ENCODE assay signal across 18 cellular contexts in the genomic region with DNA sequence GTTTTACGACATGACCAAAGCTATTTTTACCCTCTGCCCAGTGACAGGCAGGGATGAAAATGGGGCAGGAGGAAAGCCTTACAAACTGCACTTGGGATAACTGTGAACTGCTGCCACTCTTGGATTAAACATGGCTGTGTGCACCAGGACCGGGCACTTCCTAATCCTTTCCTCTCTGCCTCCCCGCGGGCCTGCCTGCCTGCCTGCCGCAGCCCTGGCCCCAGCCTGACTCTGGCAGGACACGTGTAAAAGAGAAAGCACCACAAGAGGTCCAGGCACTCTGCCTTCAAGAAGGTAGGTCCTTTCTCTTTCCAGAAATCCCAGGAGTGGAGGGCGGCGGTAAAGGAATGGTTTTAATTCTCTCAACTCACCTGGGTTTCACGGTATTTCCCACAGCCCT. TPM values are rescaled to one million over a fixed set of nuclear protein-coding genes. Genes with fewer than 3 reads are reported as not detected.
A peak's percentile ranks its signal among the peaks of the same experiment; 100 is the strongest.
DNase-seq lines count a peak whose midpoint lies in the region; ATAC-seq and TF ChIP-seq lines count a peak whose summit lies in the region.
"Had no signal": no experiment of that assay in that cellular context is flagged by ENCODE, and none has a peak within 500 bp of the region (broad histone marks: within the 10 kb centered on the region; RNA-seq: fewer than 3 reads in every experiment).

No MANE protein-coding gene starts in this region.

- WGBS in IMR-90 (ENCODE audit: extremely low coverage in 2 of 2, insufficient read length in 1 of 2), 2 experiments, result no CpG with 5 or more reads among the region's 9 CpGs
- WGBS in esophagus muscularis mucosa, result 52% methylated on average over 9 of the region's 9 CpGs
- WGBS in ovary, 3 donors, result 29 to 41% (median 30%) methylated on average over 9 of the region's 9 CpGs

- H2AK5ac ChIP-seq in IMR-90 (ENCODE audit: low read depth, low read length), result no peak overlapping the region

- ATAC-seq in IMR-90 (ENCODE audit: low read depth) (no peak), omental fat pad (ENCODE audit: low FRiP score) (no peak), GM18502 (IDR thresholded peaks at IDR 0.05; ENCODE audit: poor library complexity, unreplicated experiment) (no peak)
- ATAC-seq: left lobe of liver had no signal

- dilution Hi-C loops in IMR-90 (cut with HindIII; ENCODE audit: low sequenced_read_pairs, unreplicated experiment), result no loop called here

- H3K9me3 ChIP-seq in IMR-90 (ENCODE audit: control insufficient read depth, insufficient read depth, low read length) (no peaks in the 10 kb centered on the region), esophagus muscularis mucosa (no peaks in the 10 kb centered on the region), ovary (no peaks in the 10 kb centered on the region), uterus (no peaks in the 10 kb centered on the region), breast epithelium (no peaks in the 10 kb centered on the region)
- H3K9me3 ChIP-seq: vagina had no signal

- peak overlapping the region; percentile 1; the same call in 1 of the 2 replicates for H3K27ac ChIP-seq in IMR-90 (ENCODE audit: insufficient read depth, low read length)
- peak overlapping the region; percentile 38 to 93 (median 66) for H3K27ac ChIP-seq in esophagus muscularis mucosa (replicated peaks in 1 of 4)
- peak overlapping the region in 1 of 2 donors; percentile 53 for H3K27ac ChIP-seq in ovary
- peak overlapping the region; percentile 95 to 99 for H3K27ac ChIP-seq in uterus
- peak overlapping the region in 1 of 2 donors; percentile 30 for H3K27ac ChIP-seq in breast epithelium
- H3K27ac ChIP-seq: coronary artery, KMS-11, vagina had no signal

- no peak overlapping the region for H4K8ac ChIP-seq in IMR-90 (ENCODE audit: low read depth in 2 of 2, low read length in 2 of 2)

- H2BK120ac ChIP-seq in IMR-90 (ENCODE audit: low read depth, low read length), result peak overlapping the region; percentile 35; the same call in 1 of the 2 replicates

- H3K56ac ChIP-seq in IMR-90 (ENCODE audit: extremely low read depth, insufficient read depth, low read length), result no peak overlapping the region

- H3K36me3 ChIP-seq in IMR-90 (ENCODE audit: control insufficient read depth, insufficient read depth, low read length), result peaks cover 13% of the 10 kb centered on the region
- H3K36me3 ChIP-seq in esophagus muscularis mucosa, result no peaks in the 10 kb centered on the region
- H3K36me3 ChIP-seq in ovary, result no peaks in the 10 kb centered on the region
- no peaks in the 10 kb centered on the region for H3K36me3 ChIP-seq in uterus
- H3K36me3 ChIP-seq in breast epithelium, result no peaks in the 10 kb centered on the region
- H3K36me3 ChIP-seq: vagina had no signal

- 0 out of 2 replicates have a peak overlapping the region, but pooled peaks have one; percentile 5 for H4K5ac ChIP-seq in IMR-90 (ENCODE audit: low read depth, low read length)

- in situ Hi-C loops in IMR-90 (cut with MboI; ENCODE audit: low sequenced_read_pairs), result loop anchor here (25.0 kb wide), 1 partner anchor 1018 kb away; no protein-coding TSS in a partner anchor

- no TSS peak for BruUV-seq in IMR-90 (replicated peaks; lab: Mats Ljungman, UMichigan)

- TF ChIP-seq EP300 in esophagus muscularis mucosa (IDR thresholded peaks at IDR 0.05), result no peak
- no peak for TF ChIP-seq EP300 in ovary (IDR thresholded peaks at IDR 0.05)

- intact Hi-C loops in IMR-90 (cut with micrococcal nuclease) (no loop called here), esophagus muscularis mucosa (cut with DNase I) (no loop called here), ovary (cut with DNase I) (no loop called here), uterus (cut with DNase I; ENCODE audit: low total_unique reads) (no loop called here), breast epithelium (cut with DNase I; ENCODE audit: low total_unique reads) (no loop called here)

- peak overlapping the region; percentile 3 for H2AFZ ChIP-seq in IMR-90 (replicated peaks; ENCODE audit: low read length, poor library complexity)

- no peak overlapping the region for H4K91ac ChIP-seq in IMR-90 (ENCODE audit: insufficient read depth, low read depth, low read length)

- H2BK5ac ChIP-seq in IMR-90 (ENCODE audit: low read depth, low read length, poor library complexity, severe bottlenecking), result no peak overlapping the region

- peaks cover 16 to 77% of the 10 kb centered on the region in 2 experiments for H3K79me1 ChIP-seq in IMR-90 (ENCODE audit: low read depth in 1 of 2, low read length in 2 of 2)

- peak overlapping the region; percentile 4; the same call in 1 of the 2 replicates for H3K18ac ChIP-seq in IMR-90 (ENCODE audit: low read depth, low read length)

- H3K14ac ChIP-seq in IMR-90 (replicated peaks; ENCODE audit: low read depth, low read length), result peak overlapping the region; percentile 22; the same call in 1 of the 2 replicates

- H3K4me2 ChIP-seq in IMR-90 (ENCODE audit: low read depth, low read length), result peak overlapping the region; percentile 73
- H3K4me2 ChIP-seq: KMS-11 had no signal

- no peak for TF ChIP-seq CTCF in IMR-90 (conservative IDR thresholded peaks at IDR 0.05; ENCODE audit: low read depth, low read length)
- TF ChIP-seq CTCF in esophagus muscularis mucosa (IDR thresholded peaks at IDR 0.05), result no peak
- TF ChIP-seq CTCF in ovary (IDR thresholded peaks at IDR 0.05), result no peak
- TF ChIP-seq CTCF in uterus (IDR thresholded peaks at IDR 0.05), result no peak
- TF ChIP-seq CTCF in omental fat pad (IDR thresholded peaks at IDR 0.05), result no peak
- TF ChIP-seq CTCF in breast epithelium (IDR thresholded peaks at IDR 0.05), result no peak

- peak overlapping the region; percentile 48; the same call in 1 of the 2 replicates for H3K23ac ChIP-seq in IMR-90 (ENCODE audit: low read depth, low read length)

- peaks cover 20% of the 10 kb centered on the region for H3K9me1 ChIP-seq in IMR-90 (ENCODE audit: insufficient read depth, low read length)

- DNase-seq in IMR-90 (no peak), esophagus muscularis mucosa (ENCODE audit: extremely low spot score) (no peak), ovary (peak in 2 of 5 donors; percentile 38 to 58), uterus (peak in 1 of 2 donors; percentile 27), omental fat pad (ENCODE audit: low spot score) (no peak), breast epithelium (ENCODE audit: low spot score in 2 of 2) (no peak)
- DNase-seq: activated CD4-positive, CD25-positive, alpha-beta regulatory T cell treated with anti-CD3 and anti-CD28 coated beads, Interleukin-2, amount 50 U/mL, for 72 hours; activated gamma-delta T cell treated with Interleukin-2 at 50 U/mL for 16 hours; activated T-cell treated with anti-CD3 and anti-CD28 coated beads, Interleukin-2, amount 50 U/mL, for 1 hour; CD4-positive, alpha-beta memory T cell; NCI-H2171 treated with DMSO at 0.1 percent for 48 hours had no signal

- peak overlapping the region; percentile 10; the same call in 1 of the 2 replicates for H3K4ac ChIP-seq in IMR-90 (ENCODE audit: low read depth, low read length)

- H2AK9ac ChIP-seq in IMR-90 (replicated peaks; ENCODE audit: low read depth, low read length, poor library complexity), result no peak overlapping the region

- no peak for TF ChIP-seq RAD21 in IMR-90 (IDR thresholded peaks at IDR 0.05; ENCODE audit: low read length)

- POLR2A ChIA-PET in IMR-90 (lab: Charles Lee; ENCODE audit: unreplicated experiment), result no interaction called here

- no peak overlapping the region for H2BK15ac ChIP-seq in IMR-90 (ENCODE audit: low read depth, low read length)

- TF ChIP-seq POLR2A in IMR-90 (IDR thresholded peaks at IDR 0.05; ENCODE audit: low read depth, low read length) (no peak), esophagus muscularis mucosa (IDR thresholded peaks at IDR 0.05; ENCODE audit: low read depth) (no peak), ovary (IDR thresholded peaks at IDR 0.05) (no peak), uterus (IDR thresholded peaks at IDR 0.05) (no peak), breast epithelium (IDR thresholded peaks at IDR 0.05) (no peak)

- H3K27me3 ChIP-seq in IMR-90 (ENCODE audit: control insufficient read depth, insufficient read depth, low read length) (no peaks in the 10 kb centered on the region), esophagus muscularis mucosa (no peaks in the 10 kb centered on the region), ovary (no peaks in the 10 kb centered on the region), uterus (no peaks in the 10 kb centered on the region), breast epithelium (no peaks in the 10 kb centered on the region)
- H3K27me3 ChIP-seq: vagina had no signal

- H2BK20ac ChIP-seq in IMR-90 (ENCODE audit: low read depth, low read length), result no peak overlapping the region

- H3K4me1 ChIP-seq in IMR-90 (ENCODE audit: control insufficient read depth, insufficient read depth, low read length) (peaks cover 31% of the 10 kb centered on the region), esophagus muscularis mucosa (peaks cover 21 to 84% (median 74%) of the 10 kb centered on the region in 4 donors), ovary (ENCODE audit: insufficient read depth) (peaks cover 18% of the 10 kb centered on the region), uterus (peaks cover 9 to 15% of the 10 kb centered on the region in 2 donors), breast epithelium (no peaks in the 10 kb centered on the region)

- CTCF ChIA-PET in IMR-90 (lab: Yijun Ruan, JAX), result no interaction called here

- H3K4me3 ChIP-seq in IMR-90 (ENCODE audit: insufficient read depth, low read depth, low read length) (no peak overlapping the region), esophagus muscularis mucosa (peak overlapping the region in 2 of 4 donors; percentile 5 to 22), ovary (peak overlapping the region; percentile 8), uterus (no peak overlapping the region), breast epithelium (no peak overlapping the region)
- H3K4me3 ChIP-seq: coronary artery, vagina had no signal

- H3K9ac ChIP-seq in IMR-90 (ENCODE audit: low read depth, low read length), result peak overlapping the region; percentile 41
- H3K9ac ChIP-seq: KMS-11 had no signal

- peaks cover 76% of the 10 kb centered on the region for H4K20me1 ChIP-seq in IMR-90 (ENCODE audit: insufficient read depth, low read length)

TF ChIP-seq in IMR-90, 13 proteins besides CTCF, POLR2A, EP300 and RAD21 (continues in another document):
- peak; percentile 48; the same call in 1 of the 2 replicates for TF ChIP-seq MXI1 (IDR thresholded peaks at IDR 0.05; ENCODE audit: borderline replicate concordance, low read depth, low read length)
- no peak for TF ChIP-seq RFX5 (IDR thresholded peaks at IDR 0.05; ENCODE audit: low read depth, low read length)
- TF ChIP-seq BHLHE40 (IDR thresholded peaks at IDR 0.05; ENCODE audit: low read depth, low read length), result no peak

RNA-seq across cellular contexts. Expression of gene TSHZ3, which starts 4.8 kb away (rescaled TPM):
- total RNA-seq in IMR-90 (2012; rRNA removed) (7.8 and 8.1 TPM in 2 replicates), esophagus muscularis mucosa (10 to 100 TPM; 17.1 to 45.5 (median 24.6) TPM), ovary (100 to 1,000 TPM in 1 of 7 donors, 10 to 100 TPM in 6; 24.8 to 107 (median 76.2) TPM), uterus (10 to 100 TPM in 3 of 4 donors, 1 to 10 TPM in 1; 3.2 to 65.5 (median 27.9) TPM), omental fat pad (10 to 100 TPM in 3 of 4 donors, 1 to 10 TPM in 1; 6.3 to 10.6 (median 10.4) TPM), breast epithelium (1 to 10 TPM; 3.7 to 9.8 (median 8.3) TPM)
- polyA plus RNA-seq in IMR-90 (2012; rRNA removed) (12.6 and 13.0 TPM in 2 replicates), ovary (10 to 100 TPM; 23.3 to 28.0 TPM)
- polyA plus RNA-seq in IMR-90 (2012; cell fraction: cytosol; rRNA removed), result 5.5 and 10.2 TPM in 2 replicates
- polyA plus RNA-seq in IMR-90 (2012; cell fraction: nucleus; rRNA removed; ENCODE audit: low replicate concordance), result 29.6 and 33.4 TPM in 2 replicates
- total RNA-seq: HT-29, OCI-LY7 had no signal
